ENCODE assay signal across 8 cellular contexts in the genomic region with DNA sequence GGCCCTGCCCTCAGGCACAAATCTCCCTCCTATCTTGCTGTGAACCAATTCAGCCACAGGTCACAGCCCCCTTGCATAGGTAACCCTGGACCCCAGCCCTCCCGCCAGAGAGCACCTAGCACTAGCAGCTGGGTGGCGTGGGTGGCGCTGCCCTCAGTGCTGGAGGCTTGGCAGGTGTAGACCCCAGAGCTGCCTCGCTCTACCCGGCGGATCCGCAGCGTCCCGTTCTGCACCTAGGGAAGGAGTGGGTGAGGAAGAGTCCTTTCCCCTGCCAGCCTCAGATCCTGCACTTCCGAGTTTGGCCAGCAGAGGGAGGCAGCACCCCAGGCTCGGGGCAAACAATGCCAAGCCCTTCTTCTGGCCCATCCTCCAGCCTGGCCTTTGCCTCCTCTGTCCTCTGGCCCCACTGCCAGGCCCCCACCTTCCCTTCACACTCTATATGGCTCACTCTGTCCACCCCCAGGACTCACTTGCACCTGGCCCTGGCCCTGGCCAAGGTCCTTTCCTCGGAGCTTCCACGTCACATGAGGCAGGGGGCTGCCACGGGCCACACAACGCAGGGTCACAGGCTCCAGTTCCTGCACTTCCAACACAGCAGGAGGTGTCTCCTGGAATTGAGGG. TPM values are rescaled to one million over a fixed set of nuclear protein-coding genes. Genes with fewer than 3 reads are reported as not detected.
DNase-seq lines count a peak whose midpoint lies in the region; ATAC-seq and TF ChIP-seq lines count a peak whose summit lies in the region.

No MANE protein-coding gene starts in this region.

- H3K27me3 ChIP-seq in left lung: no peaks in the 10 kb centered on the region

- H3K4me3 Mint-ChIP-seq in central memory CD8-positive, alpha-beta T cell: no peak overlapping the region

- H3K9me3 ChIP-seq in left lung: no peaks in the 10 kb centered on the region

- intact Hi-C loops in left lung (cut with DNase I): loop anchor here in 1 of 2 donors (5.0 kb wide), 1 partner anchor 71 kb away; no protein-coding TSS in a partner anchor

- H3K27me3 Mint-ChIP-seq in central memory CD8-positive, alpha-beta T cell: peaks cover 17% of the 10 kb centered on the region

- H3K27ac ChIP-seq in left lung: no peak overlapping the region

- H3K36me3 Mint-ChIP-seq in central memory CD8-positive, alpha-beta T cell (ENCODE audit: insufficient read depth): peaks cover 2% of the 10 kb centered on the region

- H3K27ac Mint-ChIP-seq in central memory CD8-positive, alpha-beta T cell (ENCODE audit: low read depth): no peak overlapping the region

- H3K36me3 ChIP-seq in left lung: no peaks in the 10 kb centered on the region

- H3K4me3 ChIP-seq in left lung: no peak overlapping the region

- peaks cover 11 to 23% of the 10 kb centered on the region in 2 donors for H3K4me1 ChIP-seq in left lung

- peak; percentile 98 to 99 for TF ChIP-seq CTCF in left lung (IDR thresholded peaks at IDR 0.05)

- H3K9me3 Mint-ChIP-seq in central memory CD8-positive, alpha-beta T cell: no peaks in the 10 kb centered on the region

- DNase-seq in AML-193 (lab: John Stamatoyannopoulos, UW): peak; percentile 26 to 40
- peak; percentile 10 for DNase-seq in NCI-H2029 treated with DMSO at 0.1 percent for 48 hours (lab: John Stamatoyannopoulos, UW)
- DNase-seq in central memory CD8-positive, alpha-beta T cell (ENCODE audit: low spot score in 2 of 2): peak; percentile 69 to 91
- peak; percentile 69 to 92 for DNase-seq in left lung
- DNase-seq in stimulated activated CD4-positive, alpha-beta T cell treated with anti-CD3 and anti-CD28 coated beads, TNF-alpha, amount 100 ng/mL, for 48 hours (ENCODE audit: low read depth in 3 of 3): peak; percentile 63 to 78 (median 72)

- ATAC-seq in GM19351 (IDR thresholded peaks at IDR 0.05; ENCODE audit: unreplicated experiment) (peak; percentile 66), left lung (peak; percentile 94), GM18505 (IDR thresholded peaks at IDR 0.05; ENCODE audit: unreplicated experiment) (no peak)
- ATAC-seq in activated CD4-positive, CD25-positive, alpha-beta regulatory T cell treated with anti-CD3 and anti-CD28 coated beads, Interleukin-2, amount 50 U/mL, for 24 hours: peak; percentile 58 to 73
- peak; percentile 68 for ATAC-seq in central memory CD8-positive, alpha-beta T cell (replicated peaks; ENCODE audit: extremely low read depth, poor library complexity, severe bottlenecking)

- peaks cover 12% of the 10 kb centered on the region for H3K4me1 Mint-ChIP-seq in central memory CD8-positive, alpha-beta T cell

- TF ChIP-seq POLR2A in GM18505 (IDR thresholded peaks at IDR 0.05; ENCODE audit: borderline replicate concordance, extremely low read depth, insufficient read depth, insufficient read length): no peak

RNA-seq across cellular contexts. Expression of gene IGSF9, which starts 9.0 kb away (rescaled TPM):
- 1 to 10 TPM; 2.8 to 3.0 TPM for total RNA-seq in left lung

RNA-seq across cellular contexts. Expression of gene TAGLN2, which starts 11.1 kb away (rescaled TPM):
- 100 to 1,000 TPM; 565 to 617 TPM for total RNA-seq in left lung

RNA-seq across cellular contexts. Expression of gene SLAMF9, which starts 17.6 kb away (rescaled TPM):
- not detected for total RNA-seq in left lung

RNA-seq across cellular contexts. Expression of gene CFAP45, which starts 36.4 kb away (rescaled TPM):
- total RNA-seq in left lung: 1 to 10 TPM; 1.1 to 4.7 TPM

Comparison
In these comparisons a context has a peak if more than half of its experiments do, and no peak if none do; other contexts are left out.
1. DNase-seq: peak in every context shown above with its lines; median percentile 80 in left lung; 80 in central memory CD8-positive, alpha-beta T cell; 72 in stimulated activated CD4-positive, alpha-beta T cell treated with anti-CD3 and anti-CD28 coated beads, TNF-alpha, amount 100 ng/mL, for 48 hours; 33 in AML-193; 10 in NCI-H2029 treated with DMSO at 0.1 percent for 48 hours.